Comparison of ENCODE assay signal across 24 cellular contexts in genomic region chr17:4588862-4589625, GRCh38. TPM values are rescaled to one million over a fixed set of nuclear protein-coding genes. Genes with fewer than 3 reads are reported as not detected.
DNase-seq lines count a peak whose midpoint lies in the region; ATAC-seq, FAIRE-seq and TF ChIP-seq lines count a peak whose summit lies in the region.
"Had no signal": no experiment of that assay in that cellular context is flagged by ENCODE, and none has a peak within 500 bp of the region (broad histone marks: within the 10 kb centered on the region; RNA-seq: fewer than 3 reads in every experiment).

No MANE protein-coding gene starts in this region.

- H4K91ac ChIP-seq in H1 (replicated peaks; ENCODE audit: insufficient read length, low read length) (no peak overlapping the region), neuronal stem cell (ENCODE audit: low read depth, low read length, poor library complexity) (no peak overlapping the region)

- H3K4me3 ChIP-seq in heart right ventricle (no peak overlapping the region), heart left ventricle (no peak overlapping the region), H1 (ENCODE audit: extremely low read depth in 1 of 4, insufficient read depth in 2 of 4, low read depth in 3 of 4, low read length in 4 of 4) (no peak overlapping the region), neuronal stem cell (ENCODE audit: low read length in 2 of 2) (no peak overlapping the region), suprapubic skin (no peak overlapping the region)

- H2AK5ac ChIP-seq in H1 (ENCODE audit: low read depth, low read length) (no peak overlapping the region), neuronal stem cell (ENCODE audit: low read depth, low read length) (peak overlapping the region; percentile 52)

- H2BK15ac ChIP-seq in H1 (ENCODE audit: low read length) (no peak overlapping the region), neuronal stem cell (ENCODE audit: low read length) (peak overlapping the region; percentile 17)

- H3K27me3 ChIP-seq in heart right ventricle (peaks cover 0 to 22% (median 9%) of the 10 kb centered on the region in 7 donors), heart left ventricle (peaks cover 0 to 13% (median 3%) of the 10 kb centered on the region in 9 donors), H1 (replicated peaks in 1 of 4; ENCODE audit: control insufficient read depth in 3 of 4, extremely low read depth in 1 of 4, insufficient read depth in 3 of 4, low read length in 3 of 4) (peaks cover 6 to 28% (median 23%) of the 10 kb centered on the region in 4 experiments; a peak in 6 of 7 replicates), neuronal stem cell (ENCODE audit: control insufficient read depth in 3 of 3, insufficient read depth in 3 of 3, low read depth in 1 of 3, low read length in 3 of 3) (peaks cover 4 to 93% (median 13%) of the 10 kb centered on the region in 3 experiments), suprapubic skin (peaks cover 19% of the 10 kb centered on the region)

- H4K5ac ChIP-seq in H1 (ENCODE audit: insufficient read length, low read depth, low read length) = no peak overlapping the region

- H3K36me3 ChIP-seq in heart right ventricle = no peaks in the 10 kb centered on the region
- no peaks in the 10 kb centered on the region for H3K36me3 ChIP-seq in heart left ventricle
- no peaks in the 10 kb centered on the region for H3K36me3 ChIP-seq in H1 (ENCODE audit: control insufficient read depth in 2 of 4, insufficient read depth in 4 of 4, low read length in 3 of 4)
- H3K36me3 ChIP-seq in neuronal stem cell (replicated peaks in 1 of 2; ENCODE audit: control insufficient read depth in 2 of 2, insufficient read depth in 2 of 2, low read length in 2 of 2) = no peaks in the 10 kb centered on the region
- H3K36me3 ChIP-seq in suprapubic skin = no peaks in the 10 kb centered on the region

- no peak for TF ChIP-seq POLR2A in heart left ventricle (IDR thresholded peaks at IDR 0.05)
- TF ChIP-seq POLR2A in H1 (IDR thresholded peaks at IDR 0.05; ENCODE audit: control extremely low read depth in 1 of 2, low read depth in 2 of 2, low read length in 2 of 2) = no peak
- TF ChIP-seq POLR2A in suprapubic skin (IDR thresholded peaks at IDR 0.05) = no peak

- H3K9me3 ChIP-seq in heart right ventricle = no peaks in the 10 kb centered on the region
- H3K9me3 ChIP-seq in heart left ventricle = no peaks in the 10 kb centered on the region
- H3K9me3 ChIP-seq in H1 (ENCODE audit: insufficient read depth in 2 of 2, low read depth in 1 of 2, low read length in 1 of 2) = no peaks in the 10 kb centered on the region
- H3K9me3 ChIP-seq in neuronal stem cell (replicated peaks in 1 of 2; ENCODE audit: control insufficient read depth in 2 of 2, insufficient read depth in 1 of 2, low read depth in 1 of 2, low read length in 2 of 2) = peaks cover 0 to 2% of the 10 kb centered on the region in 2 donors
- H3K9me3 ChIP-seq in suprapubic skin = no peaks in the 10 kb centered on the region

- peaks cover 8% of the 10 kb centered on the region; the same call in 1 of the 2 replicates for H3K23me2 ChIP-seq in H1 (ENCODE audit: low read depth, low read length)

- H3K18ac ChIP-seq in H1 (ENCODE audit: extremely low read depth, low read length) (no peak overlapping the region), neuronal stem cell (ENCODE audit: low read length) (peak overlapping the region; percentile 27)

- 83 to 92% methylated on average over 22 of the region's 22 CpGs for WGBS in heart right ventricle, 2 donors
- WGBS in heart left ventricle, 4 donors = 79 to 87% (median 85%) methylated on average over 16 to 22 of the region's 22 CpGs
- WGBS in H1 (ENCODE audit: extremely low coverage in 1 of 2, insufficient coverage in 1 of 2, insufficient read length in 1 of 2, insufficient replicate concordance in 2 of 2, low coverage in 1 of 2, low lambda C conversion rate in 2 of 2, missing lambda C conversion rate in 1 of 2), 2 experiments = 85% methylated on average over 13 of the region's 22 CpGs; no CpG with 5 or more reads in 1 of the 2 experiments
- no CpG with 5 or more reads among the region's 22 CpGs for WGBS in neuronal stem cell (ENCODE audit: extremely low coverage in 2 of 2, insufficient read length in 2 of 2, insufficient replicate concordance in 1 of 2), 2 donors
- WGBS in suprapubic skin = 65% methylated on average over 22 of the region's 22 CpGs

- H3K79me2 ChIP-seq in H1 (ENCODE audit: control insufficient read depth in 1 of 2, insufficient read depth in 2 of 2, low read length in 2 of 2) = no peaks in the 10 kb centered on the region

- CTCF ChIA-PET in H1 (lab: Charles Lee; ENCODE audit: partially characterized antibody) = interaction anchor here (1.1 to 4.2 kb wide), 5 partner anchors 8 to 36 kb away, joined by 3 to 39 read pairs (median 5); no protein-coding TSS in a partner anchor

- H2AFZ ChIP-seq in H1 (ENCODE audit: low read length) (no peak overlapping the region), neuronal stem cell (ENCODE audit: low read length) (no peak overlapping the region)

- peaks cover 0 to 1% of the 10 kb centered on the region in 2 experiments for H4K20me1 ChIP-seq in H1 (replicated peaks in 1 of 2; ENCODE audit: control insufficient read depth in 1 of 2, insufficient read depth in 2 of 2, low read length in 2 of 2)

- ATAC-seq in heart right ventricle (no peak), heart left ventricle (no peak), GM18873 (IDR thresholded peaks at IDR 0.05; ENCODE audit: low FRiP score, unreplicated experiment) (no peak), GM21390 (IDR thresholded peaks at IDR 0.05; ENCODE audit: unreplicated experiment) (no peak)

- no peak overlapping the region for H2BK5ac ChIP-seq in H1 (ENCODE audit: low read depth, low read length)
- H2BK5ac ChIP-seq in neuronal stem cell (ENCODE audit: low read length) = peak overlapping the region; percentile 48

- H3K9ac ChIP-seq in H1 (replicated peaks in 1 of 4; ENCODE audit: extremely low read depth in 1 of 4, low read depth in 3 of 4, low read length in 3 of 4) (no peak overlapping the region), neuronal stem cell (ENCODE audit: low read depth, low read length, poor library complexity) (peak overlapping the region; percentile 21)

- H4K8ac ChIP-seq in H1 (ENCODE audit: extremely low read depth, insufficient read depth, low read length) = 0 out of 2 replicates have a peak overlapping the region, but pooled peaks have one; percentile 4
- H4K8ac ChIP-seq in neuronal stem cell (ENCODE audit: low read depth, low read length) = no peak overlapping the region

- H3K14ac ChIP-seq in H1 (ENCODE audit: insufficient read length) = no peak overlapping the region
- peak overlapping the region; percentile 94 for H3K14ac ChIP-seq in neuronal stem cell (ENCODE audit: low read length)

- H2BK12ac ChIP-seq in H1 (ENCODE audit: low read depth, low read length) = no peak overlapping the region
- H2BK12ac ChIP-seq in neuronal stem cell (ENCODE audit: low read length) = peak overlapping the region; percentile 73

- no peak overlapping the region for H3K4ac ChIP-seq in H1 (replicated peaks; ENCODE audit: insufficient read length, low read depth, low read length)
- H3K4ac ChIP-seq in neuronal stem cell (ENCODE audit: low read length) = no peak overlapping the region

- H3K27ac ChIP-seq in heart right ventricle = peak overlapping the region in 6 of 10 donors; percentile 66 to 86 (median 80)
- H3K27ac ChIP-seq in heart left ventricle = peak overlapping the region in 5 of 12 donors; percentile 66 to 86 (median 83)
- no peak overlapping the region for H3K27ac ChIP-seq in H1 (ENCODE audit: low read depth, low read length)
- no peak overlapping the region for H3K27ac ChIP-seq in neuronal stem cell (replicated peaks; ENCODE audit: low read length)
- peak overlapping the region; percentile 15 for H3K27ac ChIP-seq in suprapubic skin

- H3K79me1 ChIP-seq in H1 (ENCODE audit: low read depth, low read length) (no peaks in the 10 kb centered on the region), neuronal stem cell (ENCODE audit: low read depth, low read length) (peaks cover 4% of the 10 kb centered on the region)

- no peak for TF ChIP-seq EP300 in H1 (IDR thresholded peaks at IDR 0.05; ENCODE audit: borderline replicate concordance in 1 of 2, low read depth in 2 of 2, low read length in 2 of 2)
- no peak for TF ChIP-seq EP300 in suprapubic skin (IDR thresholded peaks at IDR 0.05)

- H3K4me1 ChIP-seq in heart right ventricle (peaks cover 16 to 64% (median 46%) of the 10 kb centered on the region in 9 donors), heart left ventricle (peaks cover 0 to 86% (median 16%) of the 10 kb centered on the region in 12 donors), H1 (replicated peaks in 1 of 4; ENCODE audit: control insufficient read depth in 3 of 4, insufficient read depth in 4 of 4, low read length in 3 of 4) (peaks cover 0 to 9% (median 5%) of the 10 kb centered on the region in 4 experiments; a peak in 4 of 7 replicates), neuronal stem cell (ENCODE audit: control insufficient read depth in 2 of 2, insufficient read depth in 1 of 2, low read depth in 1 of 2, low read length in 2 of 2) (peaks cover under 1 to 6% of the 10 kb centered on the region in 2 donors), suprapubic skin (peaks cover 10% of the 10 kb centered on the region)

- H3K4me2 ChIP-seq in H1 (ENCODE audit: insufficient read depth in 1 of 2, low read depth in 2 of 2, low read length in 2 of 2) = no peak overlapping the region
- no peak overlapping the region for H3K4me2 ChIP-seq in neuronal stem cell (ENCODE audit: insufficient read depth, low read length, poor library complexity, severe bottlenecking)

- intact Hi-C loops in heart right ventricle (cut with DNase I) (loop anchor here in 1 of 10 donors (2.0 kb wide), 1 partner anchor 16 kb away; no protein-coding TSS in a partner anchor), heart left ventricle (cut with DNase I) (no loop called here)

- no peak overlapping the region for H2BK120ac ChIP-seq in H1 (replicated peaks; ENCODE audit: low read depth, low read length)
- no peak overlapping the region for H2BK120ac ChIP-seq in neuronal stem cell (ENCODE audit: low read depth, low read length)

- no peak for TF ChIP-seq RAD21 in H1 (IDR thresholded peaks at IDR 0.05 in 1 of 2, conservative IDR thresholded peaks at IDR 0.05 in 1 of 2; ENCODE audit: low read depth in 2 of 2, low read length in 2 of 2)

- POLR2A ChIA-PET in H1 (lab: Charles Lee; ENCODE audit: partially characterized antibody) = interaction anchor here (1.2 kb wide), 2 partner anchors 9 to 10 kb away, joined by 3 to 4 read pairs; no protein-coding TSS in a partner anchor

- no peak for DNase-seq in heart right ventricle
- DNase-seq in heart left ventricle = no peak
- DNase-seq in H1 (ENCODE audit: low read depth in 1 of 2, low spot score in 2 of 2) = no peak
- no peak for DNase-seq in neuronal stem cell (ENCODE audit: low spot score)
- DNase-seq in suprapubic skin (ENCODE audit: low spot score in 2 of 2) = no peak
- no peak for DNase-seq in putamen (ENCODE audit: low spot score)
- DNase-seq: CD4-positive, alpha-beta T cell; COR-L47; DMS 273 treated with DMSO at 0.1 percent for 48 hours; DMS79 treated with DMSO at 0.1 percent for 48 hours; HFFc6; Karpas-422; NCI-H1048; NCI-H1417 treated with DMSO at 0.1 percent for 48 hours; NCI-H187; NCI-H2107; NCI-H446 treated with DMSO at 0.1 percent for 48 hours; NCI-H526 treated with DMSO at 0.1 percent for 48 hours had no signal

- FAIRE-seq in H1 (lab: Jason Lieb, UNC) = no peak
- FAIRE-seq: H54 had no signal

- H3K23ac ChIP-seq in H1 (ENCODE audit: insufficient read length) = no peak overlapping the region
- H3K23ac ChIP-seq in neuronal stem cell (ENCODE audit: low read depth, low read length, poor library complexity) = peak overlapping the region; percentile 55

- no peak for TF ChIP-seq CTCF in heart right ventricle (IDR thresholded peaks at IDR 0.05)
- no peak for TF ChIP-seq CTCF in heart left ventricle (IDR thresholded peaks at IDR 0.05)
- no peak for TF ChIP-seq CTCF in H1 (IDR thresholded peaks at IDR 0.05; ENCODE audit: control extremely low read depth in 1 of 3, insufficient read depth in 1 of 3, low read depth in 1 of 3, low read length in 3 of 3)
- TF ChIP-seq CTCF in suprapubic skin (IDR thresholded peaks at IDR 0.05) = no peak

- no peak overlapping the region for H3K56ac ChIP-seq in H1 (replicated peaks; ENCODE audit: insufficient read length, low read depth, low read length)

- H2BK20ac ChIP-seq in H1 (ENCODE audit: low read length) = no peak overlapping the region

RNA-seq across cellular contexts. Expression of gene SMTNL2, which starts 4.7 kb away (rescaled TPM):
- total RNA-seq in heart right ventricle (10 to 100 TPM in 9 of 10 donors, 1 to 10 TPM in 1; 7.8 to 84.1 (median 23.4) TPM), heart left ventricle (10 to 100 TPM; 10.1 to 47.5 (median 18.5) TPM), suprapubic skin (1 to 10 TPM in 1 of 4 donors, under 1 TPM in 2, not detected in 1; 0.64 to 1.3 (median 0.81) TPM)
- polyA plus RNA-seq in heart right ventricle (10 to 100 TPM in 1 of 2 donors, 1 to 10 TPM in 1; 2.7 to 11.8 TPM), heart left ventricle (1 to 10 TPM; 2.1 to 8.2 TPM), H1 (2011; rRNA removed) (3.6 and 4.6 TPM in 2 replicates)
- total RNA-seq in H1 (2021; fragmentation: NEBNext Ultra II Directional; extraction: Animal tissue kit (Norgen Biotek cat#: 25700)) = 3.7 and 4.5 TPM in 2 replicates
- 3.4 TPM for polyA plus RNA-seq in H1 (2011; cell fraction: cytosol; rRNA removed)
- polyA plus RNA-seq in H1 (2011; cell fraction: nucleus; rRNA removed) = 4.5 TPM
- polyA plus RNA-seq in H1 (2012, experiment 1 of 2) = 3.3 to 6.3 TPM (median 4.1 TPM) in 4 replicates
- polyA plus RNA-seq in H1 (2012, experiment 2 of 2) = 4.5 TPM
- polyA plus RNA-seq in H1 (2013, experiment 1 of 2) = 2.9 TPM
- polyA plus RNA-seq in H1 (2013, experiment 2 of 2) = 2.2 TPM
- polyA minus RNA-seq in H1 (2011; rRNA and poly(A)+ RNA removed) = 3.0 and 3.1 TPM in 2 replicates
- polyA minus RNA-seq in H1 (2011; cell fraction: cytosol; rRNA and poly(A)+ RNA removed) = 4.0 TPM
- 2.3 TPM for polyA minus RNA-seq in H1 (2011; cell fraction: nucleus; rRNA and poly(A)+ RNA removed)
- 8.7 TPM for polyA plus RNA-seq in neuronal stem cell (2013, experiment 1 of 2)
- polyA plus RNA-seq in neuronal stem cell (2013, experiment 2 of 2) = 9.0 TPM
- total RNA-seq: CD4-positive, alpha-beta T cell; HFFc6; MCF 10A had no signal

RNA-seq across cellular contexts. Expression of gene GGT6, which starts 28.7 kb away (rescaled TPM):
- total RNA-seq in heart right ventricle = under 1 TPM in 4 of 10 donors, not detected in 6; 0.08 to 0.19 (median 0.12) TPM
- polyA plus RNA-seq in heart right ventricle = under 1 TPM; 0.03 to 0.15 TPM
- not detected for total RNA-seq in heart left ventricle
- polyA plus RNA-seq in heart left ventricle = not detected
- not detected in 2 replicates for total RNA-seq in H1 (2021; fragmentation: NEBNext Ultra II Directional; extraction: Animal tissue kit (Norgen Biotek cat#: 25700))
- polyA plus RNA-seq in H1 (2011; rRNA removed) = 0.18 and 0.30 TPM in 2 replicates
- 0.16 TPM for polyA plus RNA-seq in H1 (2011; cell fraction: cytosol; rRNA removed)
- polyA plus RNA-seq in H1 (2011; cell fraction: nucleus; rRNA removed) = 0.04 TPM
- 0.11 to 0.15 TPM in 2 of 4 replicates, not detected in the others for polyA plus RNA-seq in H1 (2012, experiment 1 of 2)
- not detected for polyA plus RNA-seq in H1 (2012, experiment 2 of 2)
- polyA plus RNA-seq in H1 (2013, experiment 1 of 2) = 0.02 TPM
- polyA plus RNA-seq in H1 (2013, experiment 2 of 2) = 0.07 TPM
- 0.09 TPM in 1 of 2 replicates, not detected in the other for polyA minus RNA-seq in H1 (2011; rRNA and poly(A)+ RNA removed)
- not detected for polyA minus RNA-seq in H1 (2011; cell fraction: cytosol; rRNA and poly(A)+ RNA removed)
- polyA minus RNA-seq in H1 (2011; cell fraction: nucleus; rRNA and poly(A)+ RNA removed) = 0.90 TPM
- not detected for polyA plus RNA-seq in neuronal stem cell (2013, experiment 1 of 2)
- not detected for polyA plus RNA-seq in neuronal stem cell (2013, experiment 2 of 2)
- total RNA-seq in suprapubic skin = 100 to 1,000 TPM in 3 of 4 donors, 10 to 100 TPM in 1; 64.6 to 187 (median 134) TPM
- total RNA-seq: A172; CD4-positive, alpha-beta T cell; HFFc6; MCF 10A; SK-MEL-5 had no signal

RNA-seq across cellular contexts. Expression of gene MYBBP1A, which starts 33.9 kb away (rescaled TPM):
- total RNA-seq in heart right ventricle = 10 to 100 TPM; 18.7 to 30.3 (median 21.7) TPM
- 10 to 100 TPM; 25.4 to 25.7 TPM for polyA plus RNA-seq in heart right ventricle
- total RNA-seq in heart left ventricle = 10 to 100 TPM; 17.4 to 34.8 (median 24.4) TPM
- polyA plus RNA-seq in heart left ventricle = 10 to 100 TPM; 15.5 to 27.8 TPM
- total RNA-seq in H1 (2021; fragmentation: NEBNext Ultra II Directional; extraction: Animal tissue kit (Norgen Biotek cat#: 25700)) = 151 and 153 TPM in 2 replicates
- polyA plus RNA-seq in H1 (2011; rRNA removed) = 46.8 and 79.9 TPM in 2 replicates
- polyA plus RNA-seq in H1 (2011; cell fraction: cytosol; rRNA removed) = 58.4 TPM
- 266 TPM for polyA plus RNA-seq in H1 (2011; cell fraction: nucleus; rRNA removed)
- polyA plus RNA-seq in H1 (2012, experiment 1 of 2) = 98.7 to 125 TPM (median 120 TPM) in 4 replicates
- 114 TPM for polyA plus RNA-seq in H1 (2012, experiment 2 of 2)
- polyA plus RNA-seq in H1 (2013, experiment 1 of 2) = 74.0 TPM
- 63.6 TPM for polyA plus RNA-seq in H1 (2013, experiment 2 of 2)
- 87.5 and 109 TPM in 2 replicates for polyA minus RNA-seq in H1 (2011; rRNA and poly(A)+ RNA removed)
- polyA minus RNA-seq in H1 (2011; cell fraction: cytosol; rRNA and poly(A)+ RNA removed) = 88.4 TPM
- polyA minus RNA-seq in H1 (2011; cell fraction: nucleus; rRNA and poly(A)+ RNA removed) = 116 TPM
- polyA plus RNA-seq in neuronal stem cell (2013, experiment 1 of 2) = 15.0 TPM
- 14.9 TPM for polyA plus RNA-seq in neuronal stem cell (2013, experiment 2 of 2)
- 100 to 1,000 TPM in 1 of 4 donors, 10 to 100 TPM in 3; 73.4 to 127 (median 83.8) TPM for total RNA-seq in suprapubic skin

RNA-seq across cellular contexts. Expression of gene ALOX15, which starts 52.4 kb away (rescaled TPM):
- total RNA-seq in heart right ventricle (1 to 10 TPM in 1 of 10 donors, under 1 TPM in 6, not detected in 3; 0.11 to 1.3 (median 0.16) TPM), heart left ventricle (10 to 100 TPM in 1 of 9 donors, under 1 TPM in 5, not detected in 3; 0.23 to 62.4 (median 0.38) TPM), suprapubic skin (1 to 10 TPM in 1 of 4 donors, under 1 TPM in 3; 0.15 to 1.5 (median 0.36) TPM)
- polyA plus RNA-seq in heart right ventricle (not detected), heart left ventricle (not detected), H1 (2011; rRNA removed) (1.7 and 2.2 TPM in 2 replicates)
- total RNA-seq in H1 (2021; fragmentation: NEBNext Ultra II Directional; extraction: Animal tissue kit (Norgen Biotek cat#: 25700)) = 1.5 TPM in 2 replicates
- 2.0 TPM for polyA plus RNA-seq in H1 (2011; cell fraction: cytosol; rRNA removed)
- polyA plus RNA-seq in H1 (2011; cell fraction: nucleus; rRNA removed) = 2.4 TPM
- 0.99 to 1.8 TPM (median 1.3 TPM) in 4 replicates for polyA plus RNA-seq in H1 (2012, experiment 1 of 2)
- polyA plus RNA-seq in H1 (2012, experiment 2 of 2) = 1.2 TPM
- 0.61 TPM for polyA plus RNA-seq in H1 (2013, experiment 1 of 2)
- polyA plus RNA-seq in H1 (2013, experiment 2 of 2) = 0.64 TPM
- 1.00 and 1.8 TPM in 2 replicates for polyA minus RNA-seq in H1 (2011; rRNA and poly(A)+ RNA removed)
- polyA minus RNA-seq in H1 (2011; cell fraction: cytosol; rRNA and poly(A)+ RNA removed) = 1.3 TPM
- 0.60 TPM for polyA minus RNA-seq in H1 (2011; cell fraction: nucleus; rRNA and poly(A)+ RNA removed)
- polyA plus RNA-seq in neuronal stem cell (2013, experiment 1 of 2) = 0.21 TPM
- polyA plus RNA-seq in neuronal stem cell (2013, experiment 2 of 2) = 0.15 TPM
- total RNA-seq: A172, HFFc6, MCF 10A, SK-MEL-5 had no signal

Comparison
In these comparisons a context has a peak if more than half of its experiments do, and no peak if none do; other contexts are left out.
1. H3K27ac ChIP-seq: peak in heart right ventricle (6 of 10) and suprapubic skin (single experiment); none in H1 (single experiment) and neuronal stem cell (single experiment).
2. RNA of gene GGT6, which starts 28.7 kb away (total RNA-seq): 64.6 to 187 TPM in suprapubic skin; 0.08 to 0.19 TPM in heart right ventricle, not detected in heart left ventricle and not detected in H1; every median in the first group is over 10 times any median in the second.